ENCODE assay signal across 15 cellular contexts in genomic region chr20:32839227-32839981, GRCh38. TPM values are rescaled to one million over a fixed set of nuclear protein-coding genes. Genes with fewer than 3 reads are reported as not detected.
DNase-seq lines count a peak whose midpoint lies in the region; ATAC-seq, FAIRE-seq and TF ChIP-seq lines count a peak whose summit lies in the region.
"Had no signal": no experiment of that assay in that cellular context is flagged by ENCODE, and none has a peak within 500 bp of the region (broad histone marks: within the 10 kb centered on the region; RNA-seq: fewer than 3 reads in every experiment).

No MANE protein-coding gene starts in this region.

- intact Hi-C loops in naive thymus-derived CD4-positive, alpha-beta T cell (cut with micrococcal nuclease) = no loop called here

- H3K27me3 Mint-ChIP-seq in CD8-positive, alpha-beta memory T cell = no peaks in the 10 kb centered on the region
- no peaks in the 10 kb centered on the region for H3K27me3 Mint-ChIP-seq in T-cell
- no peaks in the 10 kb centered on the region for H3K27me3 Mint-ChIP-seq in naive thymus-derived CD4-positive, alpha-beta T cell

- TF ChIP-seq EP300 in gastroesophageal sphincter (IDR thresholded peaks at IDR 0.05) = no peak

- H3K27me3 ChIP-seq in CD8-positive, alpha-beta memory T cell (ENCODE audit: insufficient read depth, low read length, poor library complexity, severe bottlenecking) = no peaks in the 10 kb centered on the region
- no peaks in the 10 kb centered on the region for H3K27me3 ChIP-seq in naive thymus-derived CD4-positive, alpha-beta T cell (ENCODE audit: control insufficient read depth in 2 of 2, insufficient read depth in 2 of 2, low read length in 2 of 2)
- no peaks in the 10 kb centered on the region for H3K27me3 ChIP-seq in gastroesophageal sphincter
- H3K27me3 ChIP-seq: gastrocnemius medialis, left lung, transverse colon had no signal

- no peak for TF ChIP-seq POLR2A in gastroesophageal sphincter (IDR thresholded peaks at IDR 0.05)
- no peak for TF ChIP-seq POLR2A in GM12891 (IDR thresholded peaks at IDR 0.05; ENCODE audit: low read depth, low read length)

- FAIRE-seq in GM12891 (lab: Jason Lieb, UNC) = no peak
- FAIRE-seq: A204.1 had no signal

- H3K9me3 ChIP-seq in CD8-positive, alpha-beta memory T cell (ENCODE audit: low read length) = no peaks in the 10 kb centered on the region
- H3K9me3 ChIP-seq in naive thymus-derived CD4-positive, alpha-beta T cell (ENCODE audit: control insufficient read depth in 2 of 3, low read length in 3 of 3) = no peaks in the 10 kb centered on the region
- H3K9me3 ChIP-seq in gastroesophageal sphincter = no peaks in the 10 kb centered on the region
- H3K9me3 ChIP-seq: gastrocnemius medialis, left lung, transverse colon had no signal

- DNase-seq in NCI-H187 (lab: John Stamatoyannopoulos, UW) = peak; percentile 8 to 56
- no peak for DNase-seq in NCI-H187 treated with DMSO at 0.1 percent for 48 hours (lab: John Stamatoyannopoulos, UW)
- DNase-seq in CD8-positive, alpha-beta memory T cell = no peak
- no peak for DNase-seq in T-cell
- no peak for DNase-seq in naive thymus-derived CD4-positive, alpha-beta T cell
- DNase-seq in GM12891 (ENCODE audit: insufficient read length, low spot score) = no peak
- no peak for DNase-seq in stimulated activated CD4-positive, alpha-beta T cell treated with anti-CD3 and anti-CD28 coated beads, Interleukin-12 subunit alpha, Interleukin-12 subunit beta, amount 100 ng/mL, for 4 hours
- DNase-seq: gastrocnemius medialis; NCI-H1930; NK-92 treated with Interleukin-12 subunit alpha and Interleukin-12 subunit beta, amount 100 ng/mL, for 24 hours; transverse colon had no signal

- H3K9me3 Mint-ChIP-seq in CD8-positive, alpha-beta memory T cell = no peaks in the 10 kb centered on the region
- no peaks in the 10 kb centered on the region for H3K9me3 Mint-ChIP-seq in T-cell
- peaks cover 0 to 2% (median 0%) of the 10 kb centered on the region in 11 donors for H3K9me3 Mint-ChIP-seq in naive thymus-derived CD4-positive, alpha-beta T cell

- WGBS in gastroesophageal sphincter (ENCODE audit: low coverage in 1 of 2), 2 donors = 78 to 100% methylated on average over 3 to 9 of the region's 17 CpGs

- peaks cover 32 to 52% (median 41%) of the 10 kb centered on the region in 3 donors for H3K4me1 Mint-ChIP-seq in CD8-positive, alpha-beta memory T cell
- peaks cover 45 to 55% (median 51%) of the 10 kb centered on the region in 3 donors for H3K4me1 Mint-ChIP-seq in T-cell
- H3K4me1 Mint-ChIP-seq in naive thymus-derived CD4-positive, alpha-beta T cell = peaks cover 13 to 69% (median 55%) of the 10 kb centered on the region in 7 donors

- H3K27ac ChIP-seq in CD8-positive, alpha-beta memory T cell (ENCODE audit: low read depth, low read length) = no peak overlapping the region
- H3K27ac ChIP-seq in naive thymus-derived CD4-positive, alpha-beta T cell (ENCODE audit: low read depth, low read length) = no peak overlapping the region
- no peak overlapping the region for H3K27ac ChIP-seq in gastroesophageal sphincter
- H3K27ac ChIP-seq: gastrocnemius medialis, left lung, transverse colon, VCaP had no signal

- peaks cover 13% of the 10 kb centered on the region for H3K4me1 ChIP-seq in CD8-positive, alpha-beta memory T cell (ENCODE audit: insufficient read depth, low read length)
- H3K4me1 ChIP-seq in naive thymus-derived CD4-positive, alpha-beta T cell (ENCODE audit: control insufficient read depth in 2 of 2, insufficient read depth in 2 of 2, low read length in 2 of 2) = peaks cover 0 to 14% of the 10 kb centered on the region in 2 donors
- no peaks in the 10 kb centered on the region for H3K4me1 ChIP-seq in gastroesophageal sphincter
- H3K4me1 ChIP-seq: gastrocnemius medialis, transverse colon had no signal

- peaks cover 5 to 84% (median 22%) of the 10 kb centered on the region in 3 donors for H3K36me3 Mint-ChIP-seq in CD8-positive, alpha-beta memory T cell
- peaks cover 59% of the 10 kb centered on the region for H3K36me3 Mint-ChIP-seq in T-cell
- peaks cover 8 to 51% (median 24%) of the 10 kb centered on the region in 5 donors for H3K36me3 Mint-ChIP-seq in naive thymus-derived CD4-positive, alpha-beta T cell

- no peak for TF ChIP-seq CTCF in gastroesophageal sphincter (IDR thresholded peaks at IDR 0.05)

- CTCF ChIA-PET in CD8-positive, alpha-beta memory T cell (lab: Charles Lee) = no interaction called here
- CTCF ChIA-PET in T-cell (lab: Charles Lee) = no interaction called here
- CTCF ChIA-PET in naive thymus-derived CD4-positive, alpha-beta T cell (lab: Charles Lee) = no interaction called here

- ATAC-seq in T-cell (replicated peaks in 1 of 4) (no peak), gastroesophageal sphincter (no peak)
- ATAC-seq in naive thymus-derived CD4-positive, alpha-beta T cell = no peak
- ATAC-seq: gastrocnemius medialis, left lung had no signal

- POLR2A ChIA-PET in CD8-positive, alpha-beta memory T cell (lab: Charles Lee) = no interaction called here
- POLR2A ChIA-PET in T-cell (lab: Charles Lee) = no interaction called here
- POLR2A ChIA-PET in naive thymus-derived CD4-positive, alpha-beta T cell (lab: Charles Lee) = interaction anchor here (1.4 kb wide), 1 partner anchor 18 kb away, joined by 3 read pairs; no protein-coding TSS in a partner anchor

- no peak overlapping the region for H3K4me3 ChIP-seq in CD8-positive, alpha-beta memory T cell (ENCODE audit: low read length)
- H3K4me3 ChIP-seq in naive thymus-derived CD4-positive, alpha-beta T cell (ENCODE audit: low read length) = no peak overlapping the region
- no peak overlapping the region for H3K4me3 ChIP-seq in gastroesophageal sphincter
- H3K4me3 ChIP-seq: gastrocnemius medialis, left lung, transverse colon had no signal

- H3K27ac Mint-ChIP-seq in CD8-positive, alpha-beta memory T cell = peak overlapping the region in 5 of 8 donors; percentile 24 to 84 (median 33)
- H3K27ac Mint-ChIP-seq in T-cell = peak overlapping the region; percentile 25 to 67
- peak overlapping the region in 8 of 9 donors; percentile 33 to 86 (median 58) for H3K27ac Mint-ChIP-seq in naive thymus-derived CD4-positive, alpha-beta T cell

- peak overlapping the region in 1 of 7 donors; percentile 36 for H3K4me3 Mint-ChIP-seq in CD8-positive, alpha-beta memory T cell
- no peak overlapping the region for H3K4me3 Mint-ChIP-seq in T-cell
- H3K4me3 Mint-ChIP-seq in naive thymus-derived CD4-positive, alpha-beta T cell = peak overlapping the region in 1 of 10 donors; percentile 11

- H3K36me3 ChIP-seq in CD8-positive, alpha-beta memory T cell (ENCODE audit: insufficient read depth, low read length) = peaks cover 35% of the 10 kb centered on the region
- H3K36me3 ChIP-seq in naive thymus-derived CD4-positive, alpha-beta T cell (ENCODE audit: control insufficient read depth in 2 of 3, insufficient read depth in 3 of 3, low read length in 3 of 3) = peaks cover 9 to 58% (median 21%) of the 10 kb centered on the region in 3 experiments
- peaks cover 3 to 90% of the 10 kb centered on the region in 2 donors for H3K36me3 ChIP-seq in gastroesophageal sphincter

TF ChIP-seq in GM12891, 5 proteins besides CTCF, POLR2A, EP300 and RAD21:
- no peak for TF ChIP-seq PAX5 (IDR thresholded peaks at IDR 0.05; ENCODE audit: insufficient read depth, low read length, severe bottlenecking)
- TF ChIP-seq SPI1 (IDR thresholded peaks at IDR 0.05; ENCODE audit: low read depth, low read length) = no peak
- no peak for TF ChIP-seq TAF1 (IDR thresholded peaks at IDR 0.05; ENCODE audit: low read depth, low read length)
- no peak for TF ChIP-seq POU2F2 (IDR thresholded peaks at IDR 0.05; ENCODE audit: low read depth, low read length)
- TF ChIP-seq POLR2AphosphoS5 (IDR thresholded peaks at IDR 0.05; ENCODE audit: low read depth, low read length) = no peak

RNA-seq across cellular contexts. Expression of gene EFCAB8, which starts 19.3 kb away (rescaled TPM):
- under 1 TPM; 0.35 to 0.69 TPM for total RNA-seq in CD8-positive, alpha-beta memory T cell
- not detected for polyA plus RNA-seq in CD8-positive, alpha-beta memory T cell
- 1 to 10 TPM in 4 of 5 donors, under 1 TPM in 1; 0.80 to 1.5 (median 1.2) TPM for total RNA-seq in T-cell
- 1 to 10 TPM in 3 of 5 experiments, under 1 TPM in 2; 0.46 to 2.8 (median 2.0) TPM for total RNA-seq in naive thymus-derived CD4-positive, alpha-beta T cell
- under 1 TPM in 1 of 2 donors, not detected in 1; 0.12 TPM for polyA plus RNA-seq in naive thymus-derived CD4-positive, alpha-beta T cell
- under 1 TPM in 2 of 4 donors, not detected in 2; 0.13 to 0.78 TPM for total RNA-seq in gastroesophageal sphincter
- 0.03 TPM for polyA plus RNA-seq in GM12891 (2012; ENCODE audit: low read depth, missing spikeins)
- total RNA-seq: gastrocnemius medialis had no signal

RNA-seq across cellular contexts. Expression of gene MAPRE1, which starts 19.6 kb away (rescaled TPM):
- total RNA-seq in CD8-positive, alpha-beta memory T cell = 100 to 1,000 TPM; 154 to 159 TPM
- 96.3 TPM for polyA plus RNA-seq in CD8-positive, alpha-beta memory T cell
- 100 to 1,000 TPM in 1 of 5 donors, 10 to 100 TPM in 4; 67.9 to 104 (median 77.8) TPM for total RNA-seq in T-cell
- 100 to 1,000 TPM in 3 of 5 experiments, 10 to 100 TPM in 2; 83.0 to 118 (median 107) TPM for total RNA-seq in naive thymus-derived CD4-positive, alpha-beta T cell
- 100 to 1,000 TPM in 1 of 2 donors, 10 to 100 TPM in 1; 91.3 to 105 TPM for polyA plus RNA-seq in naive thymus-derived CD4-positive, alpha-beta T cell
- 100 to 1,000 TPM; 148 to 158 (median 150) TPM for total RNA-seq in gastroesophageal sphincter
- 103 TPM for polyA plus RNA-seq in GM12891 (2012; ENCODE audit: low read depth, missing spikeins)

Comparison
In these comparisons a context has a peak if more than half of its experiments do, and no peak if none do; other contexts are left out.
1. DNase-seq: peak in NCI-H187 (2 of 2); none in NCI-H187 treated with DMSO at 0.1 percent for 48 hours (single experiment), CD8-positive, alpha-beta memory T cell (0 of 5), T-cell (0 of 34), naive thymus-derived CD4-positive, alpha-beta T cell (0 of 9), GM12891 (single experiment) and stimulated activated CD4-positive, alpha-beta T cell treated with anti-CD3 and anti-CD28 coated beads, Interleukin-12 subunit alpha, Interleukin-12 subunit beta, amount 100 ng/mL, for 4 hours (single experiment).
2. Peak in every context shown above with its lines, with median percentiles within 50 percentile points of each other: H3K27ac Mint-ChIP-seq.